Comparison of ENCODE assay signal across 8 cellular contexts in the genomic region with DNA sequence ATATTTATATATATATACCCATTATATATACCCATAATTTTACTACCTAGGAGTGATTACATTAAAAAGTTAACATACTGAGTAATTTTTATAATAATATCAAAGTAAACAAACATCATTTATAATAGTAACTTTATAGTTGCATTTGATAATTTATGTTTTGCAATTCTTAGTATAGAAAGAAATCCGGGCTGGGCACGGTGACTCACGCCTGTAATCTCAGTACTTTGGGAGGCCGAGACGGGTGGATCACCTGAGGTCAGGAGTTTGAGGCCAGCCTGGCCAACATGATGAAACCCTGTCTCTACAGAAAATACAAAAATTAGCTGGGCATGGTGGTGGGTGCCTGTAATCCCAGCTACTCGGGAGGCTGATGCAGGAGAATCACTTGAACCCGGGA. TPM values are rescaled to one million over a fixed set of nuclear protein-coding genes. Genes with fewer than 3 reads are reported as not detected.
DNase-seq lines count a peak whose midpoint lies in the region; FAIRE-seq lines count a peak whose summit lies in the region.
"Not testable (repeated sequence)": the region's sequence is repeated elsewhere in the genome, so short reads cannot be mapped to it uniquely, and the experiment has no call there.

No MANE protein-coding gene starts in this region.

- H3K27ac Mint-ChIP-seq in activated naive CD8-positive, alpha-beta T cell treated with anti-CD3 and anti-CD28 coated beads for 36 hours: peak overlapping the region; percentile 45

- H3K27me3 ChIP-seq in SJSA1 (replicated peaks); small intestine (ENCODE audit: control insufficient read depth in 2 of 2, insufficient read depth in 2 of 2, low read length in 2 of 2): not testable (repeated sequence)

- WGBS in small intestine, 3 donors: 35 to 77% (median 65%) methylated on average over 7 of the region's 7 CpGs

- not testable (repeated sequence) for H3K9me3 ChIP-seq in SJSA1 (replicated peaks); small intestine (ENCODE audit: control insufficient read depth, low read depth)

- not testable (repeated sequence) for H3K36me3 ChIP-seq in SJSA1; small intestine (ENCODE audit: control insufficient read depth in 2 of 2, insufficient read depth in 2 of 2, low read length in 2 of 2)

- H3K9me3 Mint-ChIP-seq in activated naive CD8-positive, alpha-beta T cell treated with anti-CD3 and anti-CD28 coated beads for 36 hours: not testable (repeated sequence)

- DNase-seq in HCEC 1CT (peak; percentile 42), M059J (ENCODE audit: low read depth) (peak; percentile 43), iris pigment epithelial cell (ENCODE audit: low read depth) (peak; percentile 51), small intestine (peak; percentile 48)
- not testable (repeated sequence) for DNase-seq in SJSA1 (ENCODE audit: low read depth in 1 of 2, low spot score in 2 of 2)
- DNase-seq in activated naive CD8-positive, alpha-beta T cell treated with anti-CD3 and anti-CD28 coated beads for 36 hours: peak; percentile 10

- H3K27ac ChIP-seq in SJSA1: peak overlapping the region; percentile 54
- H3K27ac ChIP-seq in small intestine (ENCODE audit: low read depth in 1 of 2, low read length in 1 of 2): not testable (repeated sequence)

- not testable (repeated sequence) for H3K27me3 Mint-ChIP-seq in activated naive CD8-positive, alpha-beta T cell treated with anti-CD3 and anti-CD28 coated beads for 36 hours

- FAIRE-seq in A204.1 (lab: Jason Lieb, UNC) (peak; percentile 94), colon (lab: Jason Lieb, UNC) (peak; percentile 21), small intestine (lab: Jason Lieb, UNC) (peak; percentile 62)

- not testable (repeated sequence) for H3K4me3 ChIP-seq in SJSA1; small intestine (ENCODE audit: low read depth in 1 of 2, low read length in 2 of 2)

- not testable (repeated sequence) for H3K36me3 Mint-ChIP-seq in activated naive CD8-positive, alpha-beta T cell treated with anti-CD3 and anti-CD28 coated beads for 36 hours

- H3K4me1 ChIP-seq in SJSA1 (replicated peaks): peaks cover 29% of the 10 kb centered on the region
- not testable (repeated sequence) for H3K4me1 ChIP-seq in small intestine (ENCODE audit: control insufficient read depth in 2 of 2, insufficient read depth in 1 of 2, low read depth in 1 of 2, low read length in 1 of 2)

- H3K4me1 Mint-ChIP-seq in activated naive CD8-positive, alpha-beta T cell treated with anti-CD3 and anti-CD28 coated beads for 36 hours: peaks cover 21% of the 10 kb centered on the region

- not testable (repeated sequence) for H3K4me3 Mint-ChIP-seq in activated naive CD8-positive, alpha-beta T cell treated with anti-CD3 and anti-CD28 coated beads for 36 hours

RNA-seq across cellular contexts. Expression of a gene that starts 28.6 kb away (rescaled TPM):
- 17.2 and 24.3 TPM in 2 replicates for total RNA-seq in M059J (2014; rRNA removed; shearing (Covaris generic))
- 25.1 and 32.0 TPM in 2 replicates for total RNA-seq in SJSA1 (2014; rRNA removed; shearing (Covaris generic))
- 10 to 100 TPM; 20.4 to 20.8 TPM for total RNA-seq in activated naive CD8-positive, alpha-beta T cell treated with anti-CD3 and anti-CD28 coated beads for 36 hours
- polyA plus RNA-seq in small intestine: 1 to 10 TPM; 1.6 to 3.6 (median 3.1) TPM
